ENCODE assay signal across 2 cellular contexts in the genomic region with DNA sequence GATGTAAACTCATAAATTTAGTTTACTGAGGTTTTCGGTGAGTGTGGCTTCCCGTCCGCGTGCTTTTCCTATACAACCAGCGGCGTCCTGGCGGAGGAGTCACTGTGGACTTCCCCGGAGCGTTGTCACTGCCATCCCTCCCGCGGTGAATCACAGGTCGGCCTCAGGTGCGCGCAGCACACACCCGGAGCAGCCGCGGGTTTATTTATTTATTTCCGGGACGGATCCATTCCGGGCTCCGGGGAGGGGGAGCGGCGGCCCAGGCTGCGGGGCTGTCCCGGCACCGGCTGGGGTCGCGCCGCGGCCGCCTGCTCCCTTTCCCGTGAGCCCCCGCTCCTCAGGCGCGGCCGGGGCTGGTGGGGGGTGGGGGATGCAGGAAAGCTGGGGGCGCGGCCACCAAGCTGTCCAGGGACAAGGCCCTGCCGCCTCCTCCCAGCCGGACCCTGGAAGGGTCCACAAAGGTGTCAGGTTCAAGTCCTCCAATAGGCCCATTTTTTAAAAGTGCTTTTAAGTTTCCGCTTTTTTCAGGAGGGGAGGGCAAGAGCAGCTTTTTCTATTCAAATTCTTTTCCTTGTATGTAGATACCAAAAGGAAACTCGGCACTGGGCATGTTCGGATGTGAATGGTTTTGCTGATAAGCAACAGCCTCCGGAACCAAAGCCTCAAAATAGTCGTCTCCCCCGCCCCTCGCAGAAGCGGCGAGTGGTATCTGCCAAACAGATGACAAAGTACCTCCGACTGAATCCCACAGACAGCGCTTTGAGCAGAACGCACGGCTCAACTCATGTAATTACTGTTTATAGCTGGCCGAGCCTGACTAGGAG.
A peak's percentile ranks its signal among the peaks of the same experiment; 100 is the strongest.
TF ChIP-seq lines count a peak whose summit lies in the region.

No MANE protein-coding gene starts in this region.

TF ChIP-seq in IMR-90, 13 proteins besides CTCF, POLR2A, EP300 and RAD21 (continued from another document):
- TF ChIP-seq MXI1 (IDR thresholded peaks at IDR 0.05; ENCODE audit: borderline replicate concordance, low read depth, low read length) (no peak), BHLHE40 (IDR thresholded peaks at IDR 0.05; ENCODE audit: low read depth, low read length) (peak; percentile 51), RFX5 (IDR thresholded peaks at IDR 0.05; ENCODE audit: low read depth, low read length) (no peak)

TF ChIP-seq in PFSK-1, 5 proteins besides CTCF, POLR2A, EP300 and RAD21 (continued from another document):
- TF ChIP-seq, protein P1, sequence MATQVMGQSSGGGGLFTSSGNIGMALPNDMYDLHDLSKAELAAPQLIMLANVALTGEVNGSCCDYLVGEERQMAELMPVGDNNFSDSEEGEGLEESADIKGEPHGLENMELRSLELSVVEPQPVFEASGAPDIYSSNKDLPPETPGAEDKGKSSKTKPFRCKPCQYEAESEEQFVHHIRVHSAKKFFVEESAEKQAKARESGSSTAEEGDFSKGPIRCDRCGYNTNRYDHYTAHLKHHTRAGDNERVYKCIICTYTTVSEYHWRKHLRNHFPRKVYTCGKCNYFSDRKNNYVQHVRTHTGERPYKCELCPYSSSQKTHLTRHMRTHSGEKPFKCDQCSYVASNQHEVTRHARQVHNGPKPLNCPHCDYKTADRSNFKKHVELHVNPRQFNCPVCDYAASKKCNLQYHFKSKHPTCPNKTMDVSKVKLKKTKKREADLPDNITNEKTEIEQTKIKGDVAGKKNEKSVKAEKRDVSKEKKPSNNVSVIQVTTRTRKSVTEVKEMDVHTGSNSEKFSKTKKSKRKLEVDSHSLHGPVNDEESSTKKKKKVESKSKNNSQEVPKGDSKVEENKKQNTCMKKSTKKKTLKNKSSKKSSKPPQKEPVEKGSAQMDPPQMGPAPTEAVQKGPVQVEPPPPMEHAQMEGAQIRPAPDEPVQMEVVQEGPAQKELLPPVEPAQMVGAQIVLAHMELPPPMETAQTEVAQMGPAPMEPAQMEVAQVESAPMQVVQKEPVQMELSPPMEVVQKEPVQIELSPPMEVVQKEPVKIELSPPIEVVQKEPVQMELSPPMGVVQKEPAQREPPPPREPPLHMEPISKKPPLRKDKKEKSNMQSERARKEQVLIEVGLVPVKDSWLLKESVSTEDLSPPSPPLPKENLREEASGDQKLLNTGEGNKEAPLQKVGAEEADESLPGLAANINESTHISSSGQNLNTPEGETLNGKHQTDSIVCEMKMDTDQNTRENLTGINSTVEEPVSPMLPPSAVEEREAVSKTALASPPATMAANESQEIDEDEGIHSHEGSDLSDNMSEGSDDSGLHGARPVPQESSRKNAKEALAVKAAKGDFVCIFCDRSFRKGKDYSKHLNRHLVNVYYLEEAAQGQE (IDR thresholded peaks at IDR 0.05; ENCODE audit: insufficient read depth in 1 of 2, low read depth in 2 of 2, low read length in 2 of 2) = no peak
- TF ChIP-seq POLR2AphosphoS5 (IDR thresholded peaks at IDR 0.05; ENCODE audit: low read depth, low read length) = peak; percentile 72
- TF ChIP-seq FOXP2 (optimal IDR thresholded peaks at IDR 0.05; ENCODE audit: borderline replicate concordance, extremely low read depth, extremely low read length, insufficient read depth) = peak; percentile 55
